2 cellular contexts compared by ENCODE assay signal in the genomic region with DNA sequence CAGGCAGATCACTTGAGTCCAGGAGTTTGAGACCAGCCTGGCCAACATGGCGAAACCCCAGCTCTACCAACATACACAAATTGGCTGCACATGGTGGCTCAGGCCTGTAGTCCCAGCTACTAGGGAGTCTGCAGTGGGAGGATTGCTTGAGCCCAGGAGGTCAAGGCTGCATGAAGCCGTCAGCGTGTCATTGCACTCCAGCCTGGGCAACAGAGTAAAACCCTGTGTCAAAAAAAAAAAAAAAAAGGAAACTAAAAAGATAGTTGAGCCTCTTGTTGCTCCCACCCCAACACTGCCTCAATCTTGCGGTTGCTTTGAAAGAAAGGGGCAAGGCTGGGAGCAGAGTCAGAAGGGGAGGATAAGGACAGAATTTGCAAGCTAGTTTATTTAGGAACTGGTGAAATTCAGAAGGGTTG.
TF ChIP-seq lines count a peak whose summit lies in the region.

No MANE protein-coding gene starts in this region.

TF ChIP-seq in A549, 52 proteins besides CTCF, POLR2A, EP300 and RAD21 (continued from another document):
- no peak for TF ChIP-seq MYC (IDR thresholded peaks at IDR 0.05; ENCODE audit: borderline replicate concordance, low read length)
- no peak for TF ChIP-seq RCOR1 (IDR thresholded peaks at IDR 0.05; ENCODE audit: low read depth, low read length)
- TF ChIP-seq GATA3 (IDR thresholded peaks at IDR 0.05; ENCODE audit: borderline replicate concordance), result no peak
- no peak for TF ChIP-seq SREBF2 (IDR thresholded peaks at IDR 0.05)
TF ChIP-seq in A549: peak in this region for 0.

TF ChIP-seq in HCT116, 20 proteins besides CTCF, POLR2A, EP300 and RAD21:
- TF ChIP-seq, protein P1, sequence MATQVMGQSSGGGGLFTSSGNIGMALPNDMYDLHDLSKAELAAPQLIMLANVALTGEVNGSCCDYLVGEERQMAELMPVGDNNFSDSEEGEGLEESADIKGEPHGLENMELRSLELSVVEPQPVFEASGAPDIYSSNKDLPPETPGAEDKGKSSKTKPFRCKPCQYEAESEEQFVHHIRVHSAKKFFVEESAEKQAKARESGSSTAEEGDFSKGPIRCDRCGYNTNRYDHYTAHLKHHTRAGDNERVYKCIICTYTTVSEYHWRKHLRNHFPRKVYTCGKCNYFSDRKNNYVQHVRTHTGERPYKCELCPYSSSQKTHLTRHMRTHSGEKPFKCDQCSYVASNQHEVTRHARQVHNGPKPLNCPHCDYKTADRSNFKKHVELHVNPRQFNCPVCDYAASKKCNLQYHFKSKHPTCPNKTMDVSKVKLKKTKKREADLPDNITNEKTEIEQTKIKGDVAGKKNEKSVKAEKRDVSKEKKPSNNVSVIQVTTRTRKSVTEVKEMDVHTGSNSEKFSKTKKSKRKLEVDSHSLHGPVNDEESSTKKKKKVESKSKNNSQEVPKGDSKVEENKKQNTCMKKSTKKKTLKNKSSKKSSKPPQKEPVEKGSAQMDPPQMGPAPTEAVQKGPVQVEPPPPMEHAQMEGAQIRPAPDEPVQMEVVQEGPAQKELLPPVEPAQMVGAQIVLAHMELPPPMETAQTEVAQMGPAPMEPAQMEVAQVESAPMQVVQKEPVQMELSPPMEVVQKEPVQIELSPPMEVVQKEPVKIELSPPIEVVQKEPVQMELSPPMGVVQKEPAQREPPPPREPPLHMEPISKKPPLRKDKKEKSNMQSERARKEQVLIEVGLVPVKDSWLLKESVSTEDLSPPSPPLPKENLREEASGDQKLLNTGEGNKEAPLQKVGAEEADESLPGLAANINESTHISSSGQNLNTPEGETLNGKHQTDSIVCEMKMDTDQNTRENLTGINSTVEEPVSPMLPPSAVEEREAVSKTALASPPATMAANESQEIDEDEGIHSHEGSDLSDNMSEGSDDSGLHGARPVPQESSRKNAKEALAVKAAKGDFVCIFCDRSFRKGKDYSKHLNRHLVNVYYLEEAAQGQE (IDR thresholded peaks at IDR 0.05; ENCODE audit: low read depth), result no peak
- TF ChIP-seq FOSL1 (IDR thresholded peaks at IDR 0.05; ENCODE audit: low read depth), result no peak
- no peak for TF ChIP-seq ZBTB33 (IDR thresholded peaks at IDR 0.05; ENCODE audit: extremely low read depth, insufficient replicate concordance, low read length)
- no peak for TF ChIP-seq CBX3 (IDR thresholded peaks at IDR 0.05; ENCODE audit: low read depth)
- no peak for TF ChIP-seq SIN3A (IDR thresholded peaks at IDR 0.05; ENCODE audit: low read depth)
- no peak for TF ChIP-seq ELF1 (IDR thresholded peaks at IDR 0.05; ENCODE audit: borderline replicate concordance, low read depth)
- TF ChIP-seq MAX (IDR thresholded peaks at IDR 0.05), result no peak
- TF ChIP-seq SRF (IDR thresholded peaks at IDR 0.05; ENCODE audit: low read depth), result no peak
- no peak for TF ChIP-seq ZNF274 (IDR thresholded peaks at IDR 0.05; ENCODE audit: low read depth, low read length)
